ENCODE assay signal across 8 cellular contexts in the genomic region with DNA sequence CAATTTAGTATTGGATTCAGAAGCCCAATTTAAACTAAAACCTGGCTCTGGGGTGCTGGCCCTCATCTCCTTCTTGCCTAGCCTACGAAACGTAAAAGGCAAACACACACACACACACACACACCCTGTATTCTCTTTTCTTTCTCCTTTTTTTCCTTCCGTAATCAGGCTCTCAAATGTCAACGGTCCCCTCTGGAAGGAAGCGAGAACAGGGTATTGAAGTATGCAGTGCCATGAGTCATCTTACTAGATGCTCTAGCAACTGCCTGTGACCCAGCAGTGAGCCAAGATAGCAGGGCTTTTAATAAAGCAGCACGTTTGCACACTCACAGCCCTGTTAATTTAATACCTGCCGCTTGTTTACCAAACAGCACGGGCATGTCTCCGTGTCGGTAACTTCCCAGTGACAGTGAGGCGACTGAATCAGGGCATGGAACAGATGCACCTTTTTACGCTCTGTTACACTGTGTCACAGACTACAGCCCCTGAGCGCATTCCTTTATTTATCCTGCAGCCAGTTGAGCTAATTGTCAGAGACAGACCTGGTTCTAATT.
DNase-seq lines count a peak whose midpoint lies in the region; ATAC-seq and TF ChIP-seq lines count a peak whose summit lies in the region.

No MANE protein-coding gene starts in this region.

- peak overlapping the region; percentile 16 for H3K27ac ChIP-seq in muscle layer of colon (ENCODE audit: low read depth, low read length)

- peaks cover 60% of the 10 kb centered on the region for H3K4me1 ChIP-seq in muscle layer of colon (ENCODE audit: insufficient read depth, low read length)

- no peak for TF ChIP-seq CTCF in choroid plexus epithelial cell (conservative IDR thresholded peaks at IDR 0.05; ENCODE audit: low read depth, low read length)

- H3K36me3 ChIP-seq in muscle layer of colon (ENCODE audit: insufficient read depth, low read length), result no peaks in the 10 kb centered on the region

- DNase-seq in COLO668 (lab: John Stamatoyannopoulos, UW; ENCODE audit: unreplicated experiment) (peak; percentile 57), NCI-H2107 treated with DMSO at 0.1 percent for 48 hours (lab: John Stamatoyannopoulos, UW; ENCODE audit: unreplicated experiment) (peak; percentile 82), choroid plexus epithelial cell (ENCODE audit: low read depth) (peak; percentile 86), NCI-H1930 (lab: John Stamatoyannopoulos, UW) (no peak)

- no peak for ATAC-seq in GM18861 (IDR thresholded peaks at IDR 0.05; ENCODE audit: unreplicated experiment)
- ATAC-seq in GM19467 (IDR thresholded peaks at IDR 0.05; ENCODE audit: unreplicated experiment), result no peak
- no peak for ATAC-seq in HG03342 (IDR thresholded peaks at IDR 0.05; ENCODE audit: unreplicated experiment)

- H3K27me3 ChIP-seq in muscle layer of colon (ENCODE audit: control insufficient read depth in 1 of 2, insufficient read depth in 2 of 2, low read length in 2 of 2), result no peaks in the 10 kb centered on the region

- H3K9me3 ChIP-seq in muscle layer of colon (ENCODE audit: low read length), result no peaks in the 10 kb centered on the region

- H3K9ac ChIP-seq in muscle layer of colon (ENCODE audit: low read length), result no peak overlapping the region

- H3K4me3 ChIP-seq in choroid plexus epithelial cell (ENCODE audit: low read depth, low read length), result no peak overlapping the region
- peak overlapping the region in 1 of 2 donors; percentile 10 for H3K4me3 ChIP-seq in muscle layer of colon (ENCODE audit: low read depth in 1 of 2, low read length in 2 of 2)

Comparison
In these comparisons a context has a peak if more than half of its experiments do, and no peak if none do; other contexts are left out.
1. DNase-seq: peak in COLO668 (single experiment), NCI-H2107 treated with DMSO at 0.1 percent for 48 hours (single experiment) and choroid plexus epithelial cell (single experiment); none in NCI-H1930 (0 of 2).